8 cellular contexts compared by ENCODE assay signal in the genomic region with DNA sequence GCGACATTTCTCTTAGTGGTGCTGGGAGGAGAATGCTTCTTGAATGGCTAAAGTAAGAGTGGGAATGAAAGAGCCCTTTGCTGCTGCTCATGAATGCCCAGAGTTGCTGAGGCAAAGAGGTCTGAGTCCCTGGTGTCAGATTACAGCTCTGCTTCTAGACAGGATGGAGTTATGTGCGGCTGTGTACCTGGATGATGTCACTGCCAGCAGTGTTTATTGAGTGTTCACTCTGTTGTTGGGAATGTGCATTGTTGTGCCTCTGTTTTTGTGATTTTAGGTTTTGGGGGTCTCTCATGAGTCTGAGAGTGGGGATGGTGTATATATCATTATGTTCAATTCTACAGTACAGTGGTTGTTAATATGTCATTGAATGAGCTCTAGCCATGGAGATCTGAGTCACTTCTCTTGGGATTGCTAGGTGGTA. TPM values are rescaled to one million over a fixed set of nuclear protein-coding genes. Genes with fewer than 3 reads are reported as not detected.
DNase-seq lines count a peak whose midpoint lies in the region; ATAC-seq and TF ChIP-seq lines count a peak whose summit lies in the region.

No MANE protein-coding gene starts in this region.

- H3K4me3 ChIP-seq in breast epithelium = peak overlapping the region in 1 of 3 donors; percentile 0

- ATAC-seq in activated CD4-positive, alpha-beta T cell treated with anti-CD3 and anti-CD28 coated beads for 36 hours = no peak
- ATAC-seq in natural killer cell = no peak

- intact Hi-C loops in activated CD4-positive, alpha-beta T cell treated with anti-CD3 and anti-CD28 coated beads for 36 hours (cut with DNase I, micrococcal nuclease) = loop anchor here (5.0 to 10.0 kb wide), 3 partner anchors 50 to 882 kb away; a partner anchor contains a TSS
- intact Hi-C loops in breast epithelium (cut with DNase I; ENCODE audit: low total_unique reads) (no loop called here), natural killer cell (cut with micrococcal nuclease) (loop anchor here (5.0 kb wide), 4 partner anchors 87 to 223 kb away; a partner anchor contains a TSS)

- H3K36me3 Mint-ChIP-seq in activated CD4-positive, alpha-beta T cell treated with anti-CD3 and anti-CD28 coated beads for 36 hours (ENCODE audit: low read depth) = peaks cover 27% of the 10 kb centered on the region
- H3K36me3 Mint-ChIP-seq in natural killer cell = peaks cover 7% of the 10 kb centered on the region

- CTCF ChIA-PET in activated CD4-positive, alpha-beta T cell treated with anti-CD3 and anti-CD28 coated beads for 36 hours (lab: Charles Lee) = interaction anchor here (0.8 to 5.2 kb wide), 12 partner anchors 9 to 500 kb away, joined by 3 to 44 read pairs (median 8); a partner anchor contains a TSS

- H3K9me3 ChIP-seq in breast epithelium = no peaks in the 10 kb centered on the region

- H3K27ac ChIP-seq in breast epithelium = peak overlapping the region; percentile 23 to 34

- no peaks in the 10 kb centered on the region for H3K27me3 Mint-ChIP-seq in activated CD4-positive, alpha-beta T cell treated with anti-CD3 and anti-CD28 coated beads for 36 hours
- H3K27me3 Mint-ChIP-seq in natural killer cell (ENCODE audit: low read depth in 2 of 2) = no peaks in the 10 kb centered on the region

- POLR2A ChIA-PET in activated CD4-positive, alpha-beta T cell treated with anti-CD3 and anti-CD28 coated beads for 36 hours (lab: Charles Lee) = no interaction called here

- peak; percentile 38 for DNase-seq in activated CD4-positive, alpha-beta T cell treated with anti-CD3 and anti-CD28 coated beads for 36 hours
- DNase-seq in activated CD4-positive, alpha-beta T cell treated with anti-CD3 and anti-CD28 coated beads for 1 hour = no peak
- DNase-seq in NCI-H510A treated with DMSO at 0.1 percent for 48 hours (lab: John Stamatoyannopoulos, UW) (peak; percentile 89), breast epithelium (ENCODE audit: low spot score in 2 of 2) (peak in 1 of 2 donors; percentile 40), natural killer cell (no peak), T-helper 9 cell (no peak), AG08396 (ENCODE audit: low spot score) (no peak)
- DNase-seq in effector CD8-positive, alpha-beta T cell (lab: John Stamatoyannopoulos, UW) = no peak

- peak overlapping the region; percentile 97 for H3K4me3 Mint-ChIP-seq in activated CD4-positive, alpha-beta T cell treated with anti-CD3 and anti-CD28 coated beads for 36 hours
- H3K4me3 Mint-ChIP-seq in natural killer cell = peak overlapping the region; percentile 91

- H3K4me1 Mint-ChIP-seq in activated CD4-positive, alpha-beta T cell treated with anti-CD3 and anti-CD28 coated beads for 36 hours = peaks cover 53% of the 10 kb centered on the region
- peaks cover 57 to 72% of the 10 kb centered on the region in 2 donors for H3K4me1 Mint-ChIP-seq in natural killer cell

- no peak for TF ChIP-seq CTCF in breast epithelium (IDR thresholded peaks at IDR 0.05)
- TF ChIP-seq CTCF in natural killer cell (IDR thresholded peaks at IDR 0.05) = no peak

- H3K27me3 ChIP-seq in breast epithelium = no peaks in the 10 kb centered on the region

- no peaks in the 10 kb centered on the region for H3K4me1 ChIP-seq in breast epithelium

- no peaks in the 10 kb centered on the region for H3K9me3 Mint-ChIP-seq in activated CD4-positive, alpha-beta T cell treated with anti-CD3 and anti-CD28 coated beads for 36 hours (ENCODE audit: low read depth)
- H3K9me3 Mint-ChIP-seq in natural killer cell = no peaks in the 10 kb centered on the region

- H3K36me3 ChIP-seq in breast epithelium = no peaks in the 10 kb centered on the region

- TF ChIP-seq POLR2A in breast epithelium (IDR thresholded peaks at IDR 0.05) = no peak

- peak overlapping the region; percentile 42 for H3K27ac Mint-ChIP-seq in activated CD4-positive, alpha-beta T cell treated with anti-CD3 and anti-CD28 coated beads for 36 hours
- H3K27ac Mint-ChIP-seq in natural killer cell = peak overlapping the region; percentile 89 to 92

RNA-seq across cellular contexts. Expression of a gene that starts 2.7 kb away (rescaled TPM):
- 10 to 100 TPM; 12.2 to 13.6 TPM for total RNA-seq in activated CD4-positive, alpha-beta T cell treated with anti-CD3 and anti-CD28 coated beads for 36 hours
- total RNA-seq in breast epithelium = 10 to 100 TPM; 16.5 to 49.3 (median 33.1) TPM
- 10 to 100 TPM; 59.6 to 63.8 (median 60.1) TPM for total RNA-seq in natural killer cell

Comparison
In these comparisons a context has a peak if more than half of its experiments do, and no peak if none do; other contexts are left out.
1. DNase-seq: peak in activated CD4-positive, alpha-beta T cell treated with anti-CD3 and anti-CD28 coated beads for 36 hours (single experiment) and NCI-H510A treated with DMSO at 0.1 percent for 48 hours (single experiment); none in activated CD4-positive, alpha-beta T cell treated with anti-CD3 and anti-CD28 coated beads for 1 hour (single experiment), natural killer cell (single experiment), effector CD8-positive, alpha-beta T cell (single experiment), T-helper 9 cell (single experiment) and AG08396 (single experiment).